Comparison of ENCODE assay signal across 1 cellular context in the genomic region with DNA sequence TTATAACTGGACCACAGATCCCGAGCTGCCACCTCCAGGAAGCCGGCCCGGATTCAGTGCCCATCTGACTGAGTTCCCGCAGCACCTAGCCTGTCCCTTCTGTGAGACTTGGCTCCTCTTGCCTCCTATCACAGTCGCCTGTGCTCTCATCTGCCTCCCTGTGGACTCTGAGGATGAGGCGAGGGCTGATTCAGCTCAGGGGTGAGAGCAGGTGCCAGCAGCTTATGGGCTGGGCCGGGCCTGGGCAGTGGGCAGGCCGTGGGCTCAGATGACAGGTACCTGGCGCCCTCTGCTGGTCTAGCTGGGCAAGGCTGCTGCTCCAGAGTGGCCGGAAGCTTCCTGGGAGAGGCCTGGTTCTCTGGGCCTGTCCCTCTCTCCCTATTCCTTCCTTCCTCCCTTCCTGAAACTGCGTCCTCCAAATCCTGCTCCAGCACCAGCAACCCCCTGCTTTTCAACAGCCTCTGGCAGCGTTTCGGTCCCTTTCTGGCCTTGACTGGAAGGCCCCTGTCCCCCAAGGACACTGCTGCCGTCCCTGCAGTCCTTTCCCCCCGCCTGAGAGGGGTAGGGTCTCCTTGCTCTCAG.
TF ChIP-seq lines count a peak whose summit lies in the region.

No MANE protein-coding gene starts in this region.

TF ChIP-seq in K562, 482 proteins besides CTCF, POLR2A, EP300 and RAD21 (continued from another document and continues in another):
- TF ChIP-seq ZHX1 (conservative IDR thresholded peaks at IDR 0.05; ENCODE audit: low read length) (no peak), PBX2 (CRISPR knock-in tag; IDR thresholded peaks at IDR 0.05; ENCODE audit: low read depth) (no peak), PBX2 (tag; conservative IDR thresholded peaks at IDR 0.05; ENCODE audit: low read depth) (no peak), GMEB1 (CRISPR knock-in tag; IDR thresholded peaks at IDR 0.05) (no peak), HDAC6 (IDR thresholded peaks at IDR 0.05; ENCODE audit: low read depth, low read length) (no peak), RBM34 (IDR thresholded peaks at IDR 0.05; ENCODE audit: borderline replicate concordance, insufficient read depth, low read length) (no peak), CREB3 (tag; conservative IDR thresholded peaks at IDR 0.05; ENCODE audit: low read depth) (no peak), YY1 (IDR thresholded peaks at IDR 0.05; ENCODE audit: borderline replicate concordance in 1 of 3, control insufficient read depth in 1 of 3, extremely low read depth in 1 of 3, insufficient read depth in 3 of 3, insufficient read length in 1 of 3, insufficient replicate concordance in 2 of 3, low read depth in 1 of 3, low read length in 2 of 3) (no peak), POU5F1 (IDR thresholded peaks at IDR 0.05; ENCODE audit: borderline replicate concordance, low read depth, low read length, partially characterized antibody) (no peak), RBBP5 (IDR thresholded peaks at IDR 0.05; ENCODE audit: borderline replicate concordance, insufficient read depth, low read length, poor library complexity, severe bottlenecking) (no peak), SIX5 (IDR thresholded peaks at IDR 0.05; ENCODE audit: borderline replicate concordance in 1 of 2, insufficient read depth in 1 of 2, low read depth in 1 of 2, low read length in 2 of 2) (no peak), MBD1 (CRISPR knock-in tag; IDR thresholded peaks at IDR 0.05) (no peak), IFI16 (CRISPR knock-in tag; IDR thresholded peaks at IDR 0.05) (no peak), ATF7 (IDR thresholded peaks at IDR 0.05) (peak; percentile 36; the same call in 1 of the 2 replicates), ELF4 (CRISPR knock-in tag; IDR thresholded peaks at IDR 0.05) (no peak), ZNF830 (CRISPR knock-in tag; IDR thresholded peaks at IDR 0.05) (no peak), ZNF232 (CRISPR knock-in tag; IDR thresholded peaks at IDR 0.05) (no peak), TCF15 (CRISPR knock-in tag; IDR thresholded peaks at IDR 0.05) (no peak), ZNF507 (tag; conservative IDR thresholded peaks at IDR 0.05) (no peak), BCL6 (CRISPR knock-in tag; IDR thresholded peaks at IDR 0.05) (no peak), ARHGAP35 (IDR thresholded peaks at IDR 0.05; ENCODE audit: partially characterized antibody) (no peak), ZNF586 (CRISPR knock-in tag; conservative IDR thresholded peaks at IDR 0.05) (no peak)
- TF ChIP-seq, protein P1, sequence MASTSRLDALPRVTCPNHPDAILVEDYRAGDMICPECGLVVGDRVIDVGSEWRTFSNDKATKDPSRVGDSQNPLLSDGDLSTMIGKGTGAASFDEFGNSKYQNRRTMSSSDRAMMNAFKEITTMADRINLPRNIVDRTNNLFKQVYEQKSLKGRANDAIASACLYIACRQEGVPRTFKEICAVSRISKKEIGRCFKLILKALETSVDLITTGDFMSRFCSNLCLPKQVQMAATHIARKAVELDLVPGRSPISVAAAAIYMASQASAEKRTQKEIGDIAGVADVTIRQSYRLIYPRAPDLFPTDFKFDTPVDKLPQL (IDR thresholded peaks at IDR 0.05; ENCODE audit: extremely low read depth, insufficient read length) = no peak
- TF ChIP-seq, protein P2, sequence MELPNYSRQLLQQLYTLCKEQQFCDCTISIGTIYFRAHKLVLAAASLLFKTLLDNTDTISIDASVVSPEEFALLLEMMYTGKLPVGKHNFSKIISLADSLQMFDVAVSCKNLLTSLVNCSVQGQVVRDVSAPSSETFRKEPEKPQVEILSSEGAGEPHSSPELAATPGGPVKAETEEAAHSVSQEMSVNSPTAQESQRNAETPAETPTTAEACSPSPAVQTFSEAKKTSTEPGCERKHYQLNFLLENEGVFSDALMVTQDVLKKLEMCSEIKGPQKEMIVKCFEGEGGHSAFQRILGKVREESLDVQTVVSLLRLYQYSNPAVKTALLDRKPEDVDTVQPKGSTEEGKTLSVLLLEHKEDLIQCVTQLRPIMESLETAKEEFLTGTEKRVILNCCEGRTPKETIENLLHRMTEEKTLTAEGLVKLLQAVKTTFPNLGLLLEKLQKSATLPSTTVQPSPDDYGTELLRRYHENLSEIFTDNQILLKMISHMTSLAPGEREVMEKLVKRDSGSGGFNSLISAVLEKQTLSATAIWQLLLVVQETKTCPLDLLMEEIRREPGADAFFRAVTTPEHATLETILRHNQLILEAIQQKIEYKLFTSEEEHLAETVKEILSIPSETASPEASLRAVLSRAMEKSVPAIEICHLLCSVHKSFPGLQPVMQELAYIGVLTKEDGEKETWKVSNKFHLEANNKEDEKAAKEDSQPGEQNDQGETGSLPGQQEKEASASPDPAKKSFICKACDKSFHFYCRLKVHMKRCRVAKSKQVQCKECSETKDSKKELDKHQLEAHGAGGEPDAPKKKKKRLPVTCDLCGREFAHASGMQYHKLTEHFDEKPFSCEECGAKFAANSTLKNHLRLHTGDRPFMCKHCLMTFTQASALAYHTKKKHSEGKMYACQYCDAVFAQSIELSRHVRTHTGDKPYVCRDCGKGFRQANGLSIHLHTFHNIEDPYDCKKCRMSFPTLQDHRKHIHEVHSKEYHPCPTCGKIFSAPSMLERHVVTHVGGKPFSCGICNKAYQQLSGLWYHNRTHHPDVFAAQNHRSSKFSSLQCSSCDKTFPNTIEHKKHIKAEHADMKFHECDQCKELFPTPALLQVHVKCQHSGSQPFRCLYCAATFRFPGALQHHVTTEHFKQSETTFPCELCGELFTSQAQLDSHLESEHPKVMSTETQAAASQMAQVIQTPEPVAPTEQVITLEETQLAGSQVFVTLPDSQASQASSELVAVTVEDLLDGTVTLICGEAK (IDR thresholded peaks at IDR 0.05) = 0 out of 2 replicates have a peak, but pooled peaks have one; percentile 36
- TF ChIP-seq, protein P2 (CRISPR knock-in tag; IDR thresholded peaks at IDR 0.05) = no peak
- TF ChIP-seq, protein P3, sequence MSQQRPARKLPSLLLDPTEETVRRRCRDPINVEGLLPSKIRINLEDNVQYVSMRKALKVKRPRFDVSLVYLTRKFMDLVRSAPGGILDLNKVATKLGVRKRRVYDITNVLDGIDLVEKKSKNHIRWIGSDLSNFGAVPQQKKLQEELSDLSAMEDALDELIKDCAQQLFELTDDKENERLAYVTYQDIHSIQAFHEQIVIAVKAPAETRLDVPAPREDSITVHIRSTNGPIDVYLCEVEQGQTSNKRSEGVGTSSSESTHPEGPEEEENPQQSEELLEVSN (IDR thresholded peaks at IDR 0.05; ENCODE audit: borderline replicate concordance in 1 of 2, extremely low read depth in 1 of 2, insufficient read depth in 1 of 2, insufficient read length in 1 of 2, low read depth in 1 of 2, low read length in 1 of 2, poor library complexity in 1 of 2, severe bottlenecking in 1 of 2) = no peak
- TF ChIP-seq, protein P4, sequence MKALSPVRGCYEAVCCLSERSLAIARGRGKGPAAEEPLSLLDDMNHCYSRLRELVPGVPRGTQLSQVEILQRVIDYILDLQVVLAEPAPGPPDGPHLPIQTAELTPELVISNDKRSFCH (CRISPR knock-in tag; IDR thresholded peaks at IDR 0.05) = no peak
- TF ChIP-seq, protein P4 (tag; IDR thresholded peaks at IDR 0.05) = peak; percentile 18; the same call in 1 of the 2 replicates
